Comparison of ENCODE assay signal across 32 cellular contexts in the genomic region with DNA sequence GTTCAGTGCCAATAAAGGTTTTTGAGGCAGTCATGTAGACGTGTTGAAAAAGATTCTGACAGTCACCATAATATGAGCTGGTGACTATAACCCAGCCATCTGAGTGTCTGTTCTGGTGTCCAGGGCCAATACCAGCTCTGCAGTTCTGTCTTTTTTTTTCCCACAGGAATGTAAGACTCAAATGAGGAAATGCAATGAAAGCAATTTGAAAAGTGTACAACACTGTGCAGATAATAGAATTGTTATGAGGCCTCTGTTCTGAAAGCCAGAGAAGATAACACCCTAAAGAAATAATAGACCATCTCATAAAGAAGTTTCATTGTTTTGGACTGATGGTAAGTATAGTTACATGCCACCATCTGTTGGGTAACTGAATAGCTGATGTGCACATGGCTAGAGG. TPM values are rescaled to one million over a fixed set of nuclear protein-coding genes. Genes with fewer than 3 reads are reported as not detected.
DNase-seq lines count a peak whose midpoint lies in the region; ATAC-seq and TF ChIP-seq lines count a peak whose summit lies in the region.
"Had no signal": no experiment of that assay in that cellular context is flagged by ENCODE, and none has a peak within 500 bp of the region (broad histone marks: within the 10 kb centered on the region; RNA-seq: fewer than 3 reads in every experiment).

No MANE protein-coding gene starts in this region.

- CTCF ChIA-PET in mammary epithelial cell (lab: Charles Lee; ENCODE audit: low non-redundant PET) (interaction anchor here (0.6 to 0.7 kb wide), 2 partner anchors 121 to 132 kb away, joined by 3 to 5 read pairs; no protein-coding TSS in a partner anchor), OCI-LY7 (lab: Charles Lee; ENCODE audit: unreplicated experiment) (no interaction called here)
- CTCF ChIA-PET in naive thymus-derived CD4-positive, alpha-beta T cell (lab: Charles Lee) = no interaction called here

- H3K9me3 Mint-ChIP-seq in naive thymus-derived CD4-positive, alpha-beta T cell = peaks cover 0 to 4% (median 0%) of the 10 kb centered on the region in 11 donors
- H3K9me3 Mint-ChIP-seq: activated naive CD4-positive, alpha-beta T cell treated with anti-CD3 and anti-CD28 coated beads for 36 hours had no signal

- H3K36me3 ChIP-seq in mammary epithelial cell (ENCODE audit: insufficient read depth, low read length) (no peaks in the 10 kb centered on the region), hepatocyte (replicated peaks; ENCODE audit: insufficient read depth, low read depth) (no peaks in the 10 kb centered on the region), OCI-LY7 (ENCODE audit: insufficient read depth, low read length) (no peaks in the 10 kb centered on the region)
- H3K36me3 ChIP-seq in naive thymus-derived CD4-positive, alpha-beta T cell (ENCODE audit: control insufficient read depth in 2 of 3, insufficient read depth in 3 of 3, low read length in 3 of 3) = no peaks in the 10 kb centered on the region
- H3K36me3 ChIP-seq: heart right ventricle, lower lobe of right lung, upper lobe of left lung, WERI-Rb-1 had no signal

- no peak overlapping the region for H3K9ac ChIP-seq in mammary epithelial cell (ENCODE audit: insufficient read depth, low read length)
- H3K9ac ChIP-seq: GM23248 had no signal

- no peaks in the 10 kb centered on the region for H3K9me3 ChIP-seq in mammary epithelial cell (replicated peaks; ENCODE audit: insufficient read depth, low read length)
- no peaks in the 10 kb centered on the region for H3K9me3 ChIP-seq in hepatocyte (ENCODE audit: low read depth)
- H3K9me3 ChIP-seq in naive thymus-derived CD4-positive, alpha-beta T cell (ENCODE audit: control insufficient read depth in 2 of 3, low read length in 3 of 3) = no peaks in the 10 kb centered on the region
- no peaks in the 10 kb centered on the region for H3K9me3 ChIP-seq in OCI-LY7 (ENCODE audit: low read length)
- H3K9me3 ChIP-seq: heart right ventricle, lower lobe of right lung, upper lobe of left lung had no signal

- 10% methylated on average over 1 of the region's 1 CpG for WGBS in mammary epithelial cell (ENCODE audit: low coverage, missing lambda C conversion rate)
- WGBS in hepatocyte (ENCODE audit: low lambda C conversion rate, missing lambda C conversion rate) = 76% methylated on average over 1 of the region's 1 CpG

- H3K4me2 ChIP-seq in mammary epithelial cell (ENCODE audit: insufficient read depth, low read depth, low read length) = peak overlapping the region; percentile 45
- H3K4me2 ChIP-seq in hepatocyte = no peak overlapping the region
- H3K4me2 ChIP-seq in OCI-LY7 (ENCODE audit: low read length) = no peak overlapping the region

- no peaks in the 10 kb centered on the region for H3K27me3 Mint-ChIP-seq in naive thymus-derived CD4-positive, alpha-beta T cell

- H3K4me3 ChIP-seq in mammary epithelial cell (replicated peaks in 1 of 3; ENCODE audit: insufficient read depth in 1 of 3, low read depth in 2 of 3, low read length in 3 of 3) = no peak overlapping the region
- H3K4me3 ChIP-seq in hepatocyte = no peak overlapping the region
- no peak overlapping the region for H3K4me3 ChIP-seq in naive thymus-derived CD4-positive, alpha-beta T cell (ENCODE audit: low read length)
- no peak overlapping the region for H3K4me3 ChIP-seq in OCI-LY7 (ENCODE audit: low read depth, low read length, poor library complexity, severe bottlenecking)
- H3K4me3 ChIP-seq: GM23248, heart right ventricle, K562, lower lobe of right lung, upper lobe of left lung had no signal

- H3K4me1 Mint-ChIP-seq in naive thymus-derived CD4-positive, alpha-beta T cell = peaks cover 0 to 5% (median 0%) of the 10 kb centered on the region in 7 donors
- H3K4me1 Mint-ChIP-seq: CD14-positive monocyte; stimulated activated effector memory CD8-positive, alpha-beta T cell treated with anti-CD3 and anti-CD28 coated beads, Interleukin-12 subunit alpha, Interleukin-12 subunit beta, amount 100 ng/mL, for 72 hours had no signal

- H3K27me3 ChIP-seq in mammary epithelial cell (ENCODE audit: insufficient read depth, low read length) (no peaks in the 10 kb centered on the region), hepatocyte (no peaks in the 10 kb centered on the region)
- no peaks in the 10 kb centered on the region for H3K27me3 ChIP-seq in naive thymus-derived CD4-positive, alpha-beta T cell (ENCODE audit: control insufficient read depth in 2 of 2, insufficient read depth in 2 of 2, low read length in 2 of 2)
- H3K27me3 ChIP-seq: heart right ventricle, upper lobe of left lung had no signal

- H3K36me3 Mint-ChIP-seq in naive thymus-derived CD4-positive, alpha-beta T cell = no peaks in the 10 kb centered on the region
- H3K36me3 Mint-ChIP-seq: CD14-positive monocyte; stimulated activated effector memory CD8-positive, alpha-beta T cell treated with anti-CD3 and anti-CD28 coated beads, Interleukin-12 subunit alpha, Interleukin-12 subunit beta, amount 100 ng/mL, for 72 hours had no signal

- peak overlapping the region; percentile 75 for H3K27ac ChIP-seq in mammary epithelial cell (ENCODE audit: insufficient read depth, low read depth, low read length)
- no peak overlapping the region for H3K27ac ChIP-seq in hepatocyte
- no peak overlapping the region for H3K27ac ChIP-seq in naive thymus-derived CD4-positive, alpha-beta T cell (ENCODE audit: low read depth, low read length)
- no peak overlapping the region for H3K27ac ChIP-seq in OCI-LY7 (ENCODE audit: low read depth, low read length, poor library complexity, severe bottlenecking)
- H3K27ac ChIP-seq: 22Rv1, GM23248, heart right ventricle, lower lobe of right lung, upper lobe of left lung, WERI-Rb-1 had no signal

- H2AFZ ChIP-seq in mammary epithelial cell (ENCODE audit: low read depth, low read length) = peak overlapping the region; percentile 27
- no peak overlapping the region for H2AFZ ChIP-seq in hepatocyte
- no peak overlapping the region for H2AFZ ChIP-seq in OCI-LY7 (ENCODE audit: low read length)
- H2AFZ ChIP-seq: GM23248 had no signal

- no peak overlapping the region for H3K4me3 Mint-ChIP-seq in naive thymus-derived CD4-positive, alpha-beta T cell
- H3K4me3 Mint-ChIP-seq: activated CD8-positive, alpha-beta T cell treated with anti-CD3 and anti-CD28 coated beads, Interleukin-2, amount 10 ng/mL, durations not matched to agents 7 days and 5 days; activated naive CD4-positive, alpha-beta T cell treated with anti-CD3 and anti-CD28 coated beads for 36 hours; CD14-positive monocyte; nephron; stimulated activated effector memory CD8-positive, alpha-beta T cell treated with anti-CD3 and anti-CD28 coated beads, Interleukin-12 subunit alpha, Interleukin-12 subunit beta, amount 100 ng/mL, for 72 hours had no signal

- POLR2A ChIA-PET in naive thymus-derived CD4-positive, alpha-beta T cell (lab: Charles Lee) = no interaction called here
- POLR2A ChIA-PET in OCI-LY7 (lab: Charles Lee) = interaction anchor here (0.7 kb wide), 1 partner anchor 475 kb away, joined by 3 read pairs; no protein-coding TSS in a partner anchor

- no peak for ATAC-seq in naive thymus-derived CD4-positive, alpha-beta T cell
- ATAC-seq: activated CD8-positive, alpha-beta T cell treated with anti-CD3 and anti-CD28 coated beads, Interleukin-2, amount 10 ng/mL, durations not matched to agents 7 days and 5 days; heart right ventricle; K562; stimulated activated effector memory CD8-positive, alpha-beta T cell treated with anti-CD3 and anti-CD28 coated beads, Interleukin-12 subunit alpha, Interleukin-12 subunit beta, amount 100 ng/mL, for 72 hours had no signal

- no peak for TF ChIP-seq CTCF in mammary epithelial cell (conservative IDR thresholded peaks at IDR 0.05 in 1 of 2, IDR thresholded peaks at IDR 0.05 in 1 of 2; ENCODE audit: extremely low read depth in 1 of 2, insufficient read depth in 1 of 2, low read depth in 1 of 2, low read length in 2 of 2)
- TF ChIP-seq CTCF in hepatocyte (IDR thresholded peaks at IDR 0.05; ENCODE audit: poor library complexity) = no peak
- TF ChIP-seq CTCF in OCI-LY7 (conservative IDR thresholded peaks at IDR 0.05; ENCODE audit: low read length) = no peak

- dilution Hi-C loops in mammary epithelial cell (cut with HindIII; ENCODE audit: low sequenced_read_pairs) = no loop called here

- H4K20me1 ChIP-seq in mammary epithelial cell (ENCODE audit: insufficient read depth, low read length) (no peaks in the 10 kb centered on the region), hepatocyte (ENCODE audit: insufficient read depth, poor library complexity, severe bottlenecking) (no peaks in the 10 kb centered on the region), OCI-LY7 (ENCODE audit: insufficient read depth, low read length) (no peaks in the 10 kb centered on the region)

- H3K79me2 ChIP-seq in mammary epithelial cell (ENCODE audit: insufficient read depth, low read length) = no peaks in the 10 kb centered on the region
- H3K79me2 ChIP-seq in hepatocyte = no peaks in the 10 kb centered on the region
- H3K79me2 ChIP-seq in OCI-LY7 (ENCODE audit: insufficient read depth, low read depth, low read length) = no peaks in the 10 kb centered on the region

- DNase-seq in NCI-H2171 treated with DMSO at 0.1 percent for 48 hours (lab: John Stamatoyannopoulos, UW) (peak; percentile 19), NCI-H2171 (lab: John Stamatoyannopoulos, UW) (no peak), mammary epithelial cell (peak; percentile 54), iris pigment epithelial cell (ENCODE audit: low read depth) (peak; percentile 28), hepatocyte (ENCODE audit: low spot score) (no peak), NCI-H526 treated with DMSO at 0.1 percent for 48 hours (lab: John Stamatoyannopoulos, UW) (no peak), OCI-LY7 (ENCODE audit: low spot score) (no peak)
- no peak for DNase-seq in naive thymus-derived CD4-positive, alpha-beta T cell
- DNase-seq: activated CD4-positive, alpha-beta T cell treated with anti-CD3 and anti-CD28 coated beads for 4 hours; activated CD8-positive, alpha-beta T cell treated with anti-CD3 and anti-CD28 coated beads, Interleukin-2, amount 10 ng/mL, durations not matched to agents 7 days and 5 days; activated naive CD4-positive, alpha-beta T cell treated with anti-CD3 and anti-CD28 coated beads for 36 hours; amygdala; cortex of kidney; DND-41; effector memory CD4-positive, alpha-beta T cell; erythroblast; heart right ventricle; lower lobe of right lung; NCI-H1092 treated with DMSO at 0.1 percent for 48 hours; NCI-H187 treated with DMSO at 0.1 percent for 48 hours; NCI-H524 treated with DMSO at 0.1 percent for 48 hours; NK-92 treated with Interleukin-12 subunit alpha and Interleukin-12 subunit beta, amount 100 ng/mL, for 24 hours; SHP77; T1000; upper lobe of left lung; WERI-Rb-1 had no signal

- H3K27ac Mint-ChIP-seq in naive thymus-derived CD4-positive, alpha-beta T cell = no peak overlapping the region
- H3K27ac Mint-ChIP-seq: activated CD8-positive, alpha-beta T cell treated with anti-CD3 and anti-CD28 coated beads, Interleukin-2, amount 10 ng/mL, durations not matched to agents 7 days and 5 days; activated naive CD4-positive, alpha-beta T cell treated with anti-CD3 and anti-CD28 coated beads for 36 hours; CD14-positive monocyte; stimulated activated effector memory CD8-positive, alpha-beta T cell treated with anti-CD3 and anti-CD28 coated beads, Interleukin-12 subunit alpha, Interleukin-12 subunit beta, amount 100 ng/mL, for 72 hours had no signal

- H3K9me2 ChIP-seq in hepatocyte (replicated peaks; ENCODE audit: insufficient read depth) (no peaks in the 10 kb centered on the region), OCI-LY7 (ENCODE audit: insufficient read depth, low read length) (no peaks in the 10 kb centered on the region)

- TSS peak; percentile 22 for BruUV-seq in mammary epithelial cell (replicated peaks; lab: Mats Ljungman, UMichigan)
- BruUV-seq in OCI-LY7 (replicated peaks; lab: Mats Ljungman, UMichigan) = no TSS peak

- in situ Hi-C loops in mammary epithelial cell (cut with MboI; ENCODE audit: low sequenced_read_pairs in 2 of 2) = no loop called here

- intact Hi-C loops in mammary epithelial cell (cut with micrococcal nuclease) (loop anchor here (5.0 kb wide), 2 partner anchors 37 to 52 kb away; no protein-coding TSS in a partner anchor), OCI-LY7 (cut with micrococcal nuclease; ENCODE audit: unreplicated experiment) (no loop called here)
- intact Hi-C loops in naive thymus-derived CD4-positive, alpha-beta T cell (cut with micrococcal nuclease) = no loop called here

- H3K4me1 ChIP-seq in mammary epithelial cell (ENCODE audit: insufficient read depth, low read length) (peaks cover 33% of the 10 kb centered on the region), hepatocyte (ENCODE audit: insufficient read depth) (no peaks in the 10 kb centered on the region), OCI-LY7 (ENCODE audit: insufficient read depth, low read length, poor library complexity, severe bottlenecking) (no peaks in the 10 kb centered on the region)
- H3K4me1 ChIP-seq in naive thymus-derived CD4-positive, alpha-beta T cell (ENCODE audit: control insufficient read depth in 2 of 2, insufficient read depth in 2 of 2, low read length in 2 of 2) = no peaks in the 10 kb centered on the region
- H3K4me1 ChIP-seq: lower lobe of right lung had no signal

RNA-seq across cellular contexts. Expression of a gene that starts 57.1 kb away (rescaled TPM):
- total RNA-seq in mammary epithelial cell (10 to 100 TPM; 12.3 to 78.7 TPM), hepatocyte (106 and 123 TPM in 2 replicates), OCI-LY7 (2022) (not detected in 2 replicates)
- polyA plus RNA-seq in mammary epithelial cell (8.6 TPM), hepatocyte (45.3 and 46.9 TPM in 2 replicates)
- 33.0 TPM for polyA minus RNA-seq in mammary epithelial cell
- under 1 TPM in 2 of 5 experiments, not detected in 3; 0.08 to 0.32 TPM for total RNA-seq in naive thymus-derived CD4-positive, alpha-beta T cell
- under 1 TPM in 1 of 2 donors, not detected in 1; 0.22 TPM for polyA plus RNA-seq in naive thymus-derived CD4-positive, alpha-beta T cell
- total RNA-seq in OCI-LY7 (2014; rRNA removed; shearing (Covaris generic)) = not detected in 2 replicates
- total RNA-seq: activated CD8-positive, alpha-beta T cell treated with anti-CD3 and anti-CD28 coated beads, Interleukin-2, amount 10 ng/mL, durations not matched to agents 7 days and 5 days had no signal
- polyA plus RNA-seq: CD14-positive monocyte, K562 had no signal

Comparison
In these comparisons a context has a peak if more than half of its experiments do, and no peak if none do; other contexts are left out.
1. DNase-seq: peak in NCI-H2171 treated with DMSO at 0.1 percent for 48 hours (single experiment), mammary epithelial cell (single experiment) and iris pigment epithelial cell (single experiment); none in NCI-H2171 (single experiment), hepatocyte (single experiment), naive thymus-derived CD4-positive, alpha-beta T cell (0 of 9), NCI-H526 treated with DMSO at 0.1 percent for 48 hours (single experiment) and OCI-LY7 (single experiment).
2. RNA of a gene that starts 57.1 kb away (total RNA-seq): 106 to 123 TPM in hepatocyte and 12.3 to 78.7 TPM in mammary epithelial cell; 0.08 to 0.32 TPM in naive thymus-derived CD4-positive, alpha-beta T cell and not detected in OCI-LY7; every median in the first group is over 10 times any median in the second.